9 cellular contexts compared by ENCODE assay signal in the genomic region with DNA sequence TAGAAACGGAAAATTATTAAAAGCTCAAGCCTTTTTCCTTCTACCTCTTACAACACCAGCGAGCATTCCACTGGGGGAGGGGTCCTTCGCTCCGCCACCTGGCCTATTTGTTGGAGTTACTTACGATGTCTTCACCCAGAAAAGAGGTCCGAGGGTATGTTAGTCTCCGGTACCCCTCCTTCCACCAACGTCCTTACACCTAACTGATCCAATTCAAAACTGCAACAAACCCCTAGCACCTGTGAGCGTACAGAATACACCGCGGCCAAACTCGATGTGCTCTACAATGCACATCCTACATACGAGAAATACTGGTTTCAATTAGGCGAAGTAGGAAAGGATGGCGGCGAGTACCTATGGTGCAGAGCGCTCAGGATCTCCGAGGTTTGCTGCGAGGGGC. TPM values are rescaled to one million over a fixed set of nuclear protein-coding genes. Genes with fewer than 3 reads are reported as not detected.
DNase-seq lines count a peak whose midpoint lies in the region; TF ChIP-seq lines count a peak whose summit lies in the region.
"Had no signal": no experiment of that assay in that cellular context is flagged by ENCODE, and none has a peak within 500 bp of the region (broad histone marks: within the 10 kb centered on the region; RNA-seq: fewer than 3 reads in every experiment).

No MANE protein-coding gene starts in this region.

- in situ Hi-C loops in ACHN (cut with HindIII; ENCODE audit: low pct_ligation_motif_present, low pct_unique_long_range_greater_than_20kb, low sequenced_read_pairs), result no loop called here

- POLR2A ChIA-PET in HEK293T (lab: Yijun Ruan, JAX), result no interaction called here

- intact Hi-C loops in lower leg skin (cut with DNase I; ENCODE audit: low total_unique reads), result no loop called here

- DNase-seq in HEK293T (ENCODE audit: extremely low spot score) (peak; percentile 6), SK-N-DZ (ENCODE audit: low spot score) (peak; percentile 21), retinal pigment epithelial cell (ENCODE audit: low read depth) (no peak), lower leg skin (ENCODE audit: low spot score in 2 of 2) (no peak), ACHN (no peak), globus pallidus (ENCODE audit: low spot score) (no peak)
- DNase-seq: GDM1, NCI-H187 treated with DMSO at 0.1 percent for 48 hours had no signal

- no peak for TF ChIP-seq POLR2A in lower leg skin (IDR thresholded peaks at IDR 0.05)

- H3K4me3 ChIP-seq in iPS-11a (ENCODE audit: low read depth, low read length), result peak overlapping the region; percentile 61
- H3K4me3 ChIP-seq in retinal pigment epithelial cell (ENCODE audit: low read length), result peak overlapping the region; percentile 67
- H3K4me3 ChIP-seq in lower leg skin (ENCODE audit: low read depth, poor library complexity, severe bottlenecking), result no peak overlapping the region

- CTCF ChIA-PET in HEK293T (lab: Yijun Ruan, JAX), result interaction anchor here (1.8 kb wide), 1 partner anchor 12 kb away, joined by 6 read pairs; no protein-coding TSS in a partner anchor

- TF ChIP-seq CTCF in retinal pigment epithelial cell (conservative IDR thresholded peaks at IDR 0.05; ENCODE audit: low read depth, low read length) (no peak), lower leg skin (IDR thresholded peaks at IDR 0.05) (no peak)

- WGBS in lower leg skin, 2 donors, result 6 to 7% methylated on average over 19 of the region's 19 CpGs

TF ChIP-seq in HEK293T, 16 proteins besides CTCF, POLR2A, EP300 and RAD21:
- TF ChIP-seq BHLHE40 (IDR thresholded peaks at IDR 0.05; ENCODE audit: borderline replicate concordance) (no peak), SUZ12 (IDR thresholded peaks at IDR 0.05) (no peak), L3MBTL2 (conservative IDR thresholded peaks at IDR 0.05) (peak; percentile 27; the same call in 1 of the 2 replicates), HDGF (IDR thresholded peaks at IDR 0.05; ENCODE audit: borderline replicate concordance) (no peak), ARNT (IDR thresholded peaks at IDR 0.05) (no peak)

RNA-seq across cellular contexts. Expression of gene SLITRK3, which starts 1.0 kb away (rescaled TPM):
- 0.36 and 0.37 TPM in 2 replicates for polyA plus RNA-seq in SK-N-DZ (2014; cell fraction: cytosol; rRNA removed)
- 0.18 TPM in 1 of 2 replicates, not detected in the other for polyA plus RNA-seq in SK-N-DZ (2014; cell fraction: nucleus; rRNA removed)
- total RNA-seq in lower leg skin, result under 1 TPM in 1 of 4 donors, not detected in 3; 0.08 TPM

Comparison
In these comparisons a context has a peak if more than half of its experiments do, and no peak if none do; other contexts are left out.
1. DNase-seq: peak in HEK293T (single experiment) and SK-N-DZ (single experiment); none in retinal pigment epithelial cell (single experiment), lower leg skin (0 of 2), ACHN (single experiment) and globus pallidus (single experiment).